ENCODE assay signal across 31 cellular contexts in the genomic region with DNA sequence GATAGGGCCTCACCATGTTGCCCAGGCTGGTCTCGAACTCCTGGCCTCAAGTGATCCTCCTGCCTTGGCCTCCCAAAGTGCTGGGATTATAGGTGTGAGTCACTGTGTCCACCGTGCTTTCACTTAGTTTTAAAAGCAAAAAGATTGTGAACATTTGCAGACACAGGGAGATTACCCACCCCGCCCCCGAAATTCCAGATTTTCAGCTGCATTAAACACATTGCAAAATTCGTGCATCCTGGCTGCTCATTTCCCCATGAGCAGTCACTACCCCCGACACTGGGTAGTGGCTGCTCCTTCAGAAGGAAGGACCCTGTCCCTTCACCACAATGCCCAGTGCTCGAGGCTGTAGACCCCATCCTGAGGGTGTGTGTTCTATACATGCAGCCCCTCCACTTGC.
"Had no signal": no experiment of that assay in that cellular context is flagged by ENCODE, and none has a peak within 500 bp of the region (broad histone marks: within the 10 kb centered on the region; RNA-seq: fewer than 3 reads in every experiment).

No MANE protein-coding gene starts in this region.

- H3K4me3 ChIP-seq: MG63, SJSA1 had no signal

- H3K9me3 ChIP-seq: MG63, SJSA1, SK-N-SH had no signal

- H3K27ac ChIP-seq: brain microvascular endothelial cell, SJSA1, VCaP had no signal

- H3K27me3 ChIP-seq: brain microvascular endothelial cell, MG63, SJSA1 had no signal

- H3K9me3 Mint-ChIP-seq: activated B cell treated with CpG ODN at 0.5 μM for 24 hours; activated CD4-positive, alpha-beta memory T cell treated with anti-CD3 and anti-CD28 coated beads for 36 hours; activated naive CD4-positive, alpha-beta T cell treated with anti-CD3 and anti-CD28 coated beads, Interleukin-2, amount 10 ng/mL, durations not matched to agents 7 days and 5 days; activated naive CD8-positive, alpha-beta T cell treated with anti-CD3 and anti-CD28 coated beads, Interleukin-2, amount 50 U/mL, for 24 hours; T-helper 1 cell treated with Interleukin-12 subunit alpha and Interleukin-12 subunit beta and Interleukin-4 antibody, amounts not matched to agents 30 μg/mL and 1 μg/mL, for 36 hours; T-helper 2 cell treated with Interferon-gamma antibody and Interleukin-4, amounts not matched to agents 5 μg/mL and 100 μg/mL, for 36 hours had no signal

- DNase-seq: activated B cell treated with CpG ODN at 0.5 μM for 24 hours; activated CD4-positive, alpha-beta memory T cell treated with anti-CD3 and anti-CD28 coated beads for 36 hours; activated CD4-positive, alpha-beta T cell treated with anti-CD3 and anti-CD28 coated beads for 4 hours; activated CD4-positive, alpha-beta T cell treated with anti-CD3 and anti-CD28 coated beads, Interleukin-2, amount 50 U/mL, for 1 hour; activated CD4-positive, CD25-positive, alpha-beta regulatory T cell treated with anti-CD3 and anti-CD28 coated beads, Interleukin-2, amount 50 U/mL, for 72 hours; activated CD8-positive, alpha-beta memory T cell treated with anti-CD3 and anti-CD28 coated beads, Interleukin-2, amount 50 U/mL, for 4 hours; activated effector memory CD4-positive, alpha-beta T cell treated with Interleukin-2 at 50 U/mL for 16 hours; activated naive CD4-positive, alpha-beta T cell treated with anti-CD3 and anti-CD28 coated beads, Interleukin-2, amount 10 ng/mL, durations not matched to agents 7 days and 5 days; activated naive CD8-positive, alpha-beta T cell treated with anti-CD3 and anti-CD28 coated beads, Interleukin-2, amount 50 U/mL, for 24 hours; activated T-cell treated with anti-CD3 and anti-CD28 coated beads for 4 hours; activated T-cell treated with anti-CD3 and anti-CD28 coated beads, Interleukin-2, amount 50 U/mL, for 48 hours; amniotic stem cell; aorta; brain microvascular endothelial cell; Kasumi-1; KG1; MG63; NCI-H1048; NCI-H1436 treated with DMSO at 0.1 percent for 48 hours; NCI-H1694 treated with DMSO at 0.1 percent for 48 hours; NCI-H2029; NCI-H345; NCI-H524 treated with DMSO at 0.1 percent for 48 hours; SHP77 treated with DMSO at 0.1 percent for 48 hours; SK-N-SH had no signal

- ATAC-seq: activated naive CD8-positive, alpha-beta T cell treated with anti-CD3 and anti-CD28 coated beads, Interleukin-2, amount 50 U/mL, for 24 hours; Panc1 had no signal

- H3K4me3 Mint-ChIP-seq: activated B cell treated with CpG ODN at 0.5 μM for 24 hours; activated CD4-positive, alpha-beta memory T cell treated with anti-CD3 and anti-CD28 coated beads for 36 hours; activated naive CD4-positive, alpha-beta T cell treated with anti-CD3 and anti-CD28 coated beads, Interleukin-2, amount 10 ng/mL, durations not matched to agents 7 days and 5 days; activated naive CD8-positive, alpha-beta T cell; activated naive CD8-positive, alpha-beta T cell treated with anti-CD3 and anti-CD28 coated beads, Interleukin-2, amount 50 U/mL, for 24 hours; T-helper 1 cell treated with Interleukin-12 subunit alpha and Interleukin-12 subunit beta and Interleukin-4 antibody, amounts not matched to agents 30 μg/mL and 1 μg/mL, for 36 hours; T-helper 2 cell treated with Interferon-gamma antibody and Interleukin-4, amounts not matched to agents 5 μg/mL and 100 μg/mL, for 36 hours had no signal

- H3K9ac ChIP-seq: SK-N-SH had no signal

- H3K4me1 Mint-ChIP-seq: activated B cell treated with CpG ODN at 0.5 μM for 24 hours; activated naive CD4-positive, alpha-beta T cell treated with anti-CD3 and anti-CD28 coated beads, Interleukin-2, amount 10 ng/mL, durations not matched to agents 7 days and 5 days; activated naive CD8-positive, alpha-beta T cell treated with anti-CD3 and anti-CD28 coated beads, Interleukin-2, amount 50 U/mL, for 24 hours had no signal

- H3K36me3 Mint-ChIP-seq: activated CD4-positive, alpha-beta memory T cell treated with anti-CD3 and anti-CD28 coated beads for 36 hours; activated naive CD4-positive, alpha-beta T cell treated with anti-CD3 and anti-CD28 coated beads, Interleukin-2, amount 10 ng/mL, durations not matched to agents 7 days and 5 days; activated naive CD8-positive, alpha-beta T cell had no signal

- H3K4me2 ChIP-seq: SK-N-SH had no signal

- H3K27ac Mint-ChIP-seq: activated B cell treated with CpG ODN at 0.5 μM for 24 hours; activated CD4-positive, alpha-beta memory T cell treated with anti-CD3 and anti-CD28 coated beads for 36 hours; activated naive CD4-positive, alpha-beta T cell treated with anti-CD3 and anti-CD28 coated beads, Interleukin-2, amount 10 ng/mL, durations not matched to agents 7 days and 5 days; activated naive CD8-positive, alpha-beta T cell; activated naive CD8-positive, alpha-beta T cell treated with anti-CD3 and anti-CD28 coated beads, Interleukin-2, amount 50 U/mL, for 24 hours; T-helper 1 cell treated with Interleukin-12 subunit alpha and Interleukin-12 subunit beta and Interleukin-4 antibody, amounts not matched to agents 30 μg/mL and 1 μg/mL, for 36 hours; T-helper 2 cell treated with Interferon-gamma antibody and Interleukin-4, amounts not matched to agents 5 μg/mL and 100 μg/mL, for 36 hours had no signal

- H3K36me3 ChIP-seq: brain microvascular endothelial cell, MG63, SJSA1 had no signal

- H3K4me1 ChIP-seq: SJSA1 had no signal
